In the genomic region with DNA sequence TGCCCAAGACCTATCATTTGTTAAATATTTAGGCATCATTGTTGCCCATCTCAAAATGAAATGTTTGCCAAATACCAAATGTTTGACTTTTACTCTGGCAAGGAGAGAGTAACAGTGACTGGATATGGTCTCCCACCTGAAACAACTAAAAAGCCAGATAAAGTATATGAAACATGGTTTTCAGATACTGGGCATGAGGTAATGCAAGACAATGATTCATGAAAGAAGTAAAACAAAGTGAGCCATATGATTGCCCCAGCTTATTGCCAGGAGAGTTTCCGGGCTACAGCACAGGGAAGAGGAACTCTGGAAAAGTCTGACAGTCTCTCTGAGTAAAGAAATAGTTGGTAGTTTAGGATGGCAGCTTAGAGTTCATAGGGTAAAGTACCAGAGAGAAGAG, we compare ENCODE assay signal across 20 cellular contexts.
DNase-seq lines count a peak whose midpoint lies in the region; ATAC-seq and TF ChIP-seq lines count a peak whose summit lies in the region.
"Had no signal": no experiment of that assay in that cellular context is flagged by ENCODE, and none has a peak within 500 bp of the region (broad histone marks: within the 10 kb centered on the region; RNA-seq: fewer than 3 reads in every experiment).

No MANE protein-coding gene starts in this region.

- H2AFZ ChIP-seq in PC-9, result no peak overlapping the region; the same call in 1 of the 2 replicates

- H3F3A ChIP-seq in PC-9 (ENCODE audit: insufficient read depth, low read depth), result no peaks in the 10 kb centered on the region

- no peaks in the 10 kb centered on the region for H3K9me2 ChIP-seq in PC-9 (ENCODE audit: insufficient read depth)

- TF ChIP-seq CTCF in cardiac fibroblast (IDR thresholded peaks at IDR 0.05; ENCODE audit: low read depth, low read length) (no peak), PC-9 (conservative IDR thresholded peaks at IDR 0.05) (no peak)

- DNase-seq in right cardiac atrium (no peak), Right ventricle myocardium inferior (ENCODE audit: missing footprints) (no peak), cardiac fibroblast (ENCODE audit: low read depth in 2 of 2) (peak; percentile 45 to 85), left colon (no peak), erythroblast (lab: John Stamatoyannopoulos, UW) (no peak), PC-9 (no peak), sciatic nerve (ENCODE audit: low spot score) (no peak)
- DNase-seq: activated CD4-positive, alpha-beta T cell treated with anti-CD3 and anti-CD28 coated beads, Interleukin-2, amount 50 U/mL, for 48 hours; activated naive CD4-positive, alpha-beta T cell treated with Interleukin-2 at 50 U/mL for 16 hours; activated T-cell treated with anti-CD3 and anti-CD28 coated beads for 4 hours; cortex of kidney; NCI-H1417; stimulated activated CD4-positive, alpha-beta T cell treated with anti-CD3 and anti-CD28 coated beads, Interleukin-15, amount 100 ng/mL, for 24 hours; stimulated activated naive CD4-positive, alpha-beta T cell treated with Interleukin-2 at 50 U/mL for 16 hours; trophoblast cell had no signal

- 76% methylated on average over 1 of the region's 1 CpG for WGBS in right cardiac atrium

- no peaks in the 10 kb centered on the region for H4K20me1 ChIP-seq in PC-9 (ENCODE audit: insufficient read depth)

- peak; percentile 71 to 84 for ATAC-seq in right cardiac atrium
- ATAC-seq in Right ventricle myocardium inferior, result no peak
- ATAC-seq in left colon, result peak; percentile 52
- no peak for ATAC-seq in GM21737 (IDR thresholded peaks at IDR 0.05; ENCODE audit: unreplicated experiment)
- no peak for ATAC-seq in sciatic nerve
- ATAC-seq: A549 had no signal

- no peaks in the 10 kb centered on the region for H3K79me2 ChIP-seq in PC-9 (ENCODE audit: low read depth)

- no peak overlapping the region for H3K4me2 ChIP-seq in PC-9
- H3K4me2 ChIP-seq: A549 had no signal

- no peaks in the 10 kb centered on the region for H3K27me3 ChIP-seq in right cardiac atrium (ENCODE audit: control insufficient read depth, insufficient read depth)
- no peaks in the 10 kb centered on the region for H3K27me3 ChIP-seq in PC-9 (ENCODE audit: insufficient read depth, low read depth)
- H3K27me3 ChIP-seq: ascending aorta had no signal

- H3K4me3 ChIP-seq in right cardiac atrium (ENCODE audit: low read length), result no peak overlapping the region
- H3K4me3 ChIP-seq in cardiac fibroblast (replicated peaks in 1 of 2; ENCODE audit: low read depth in 2 of 2, low read length in 2 of 2), result no peak overlapping the region
- no peak overlapping the region for H3K4me3 ChIP-seq in PC-9
- H3K4me3 ChIP-seq: A549, ascending aorta had no signal

- H3K36me3 ChIP-seq in PC-9 (ENCODE audit: low read depth), result no peaks in the 10 kb centered on the region
- H3K36me3 ChIP-seq: ascending aorta had no signal

- H3K27ac ChIP-seq in right cardiac atrium (ENCODE audit: low read length), result no peak overlapping the region
- no peak overlapping the region for H3K27ac ChIP-seq in PC-9
- H3K27ac ChIP-seq: A549, ascending aorta, C4-2B, VCaP had no signal

- POLR2A ChIA-PET in PC-9 (lab: Charles Lee; ENCODE audit: unreplicated experiment), result no interaction called here

- no peak for TF ChIP-seq POLR2A in erythroblast (IDR thresholded peaks at IDR 0.05; ENCODE audit: low read length)

- no TSS peak for BruUV-seq in PC-9 (replicated peaks; lab: Mats Ljungman, UMichigan)

- CTCF ChIA-PET in PC-9 (lab: Charles Lee), result no interaction called here

- no peaks in the 10 kb centered on the region for H3K9me3 ChIP-seq in right cardiac atrium (ENCODE audit: control insufficient read depth, low read length)
- H3K9me3 ChIP-seq in PC-9 (ENCODE audit: insufficient read depth, low read depth), result no peaks in the 10 kb centered on the region
- H3K9me3 ChIP-seq: A549 had no signal

- no peaks in the 10 kb centered on the region for H3K4me1 ChIP-seq in right cardiac atrium (ENCODE audit: control insufficient read depth, insufficient read depth, low read length)
- no peaks in the 10 kb centered on the region for H3K4me1 ChIP-seq in PC-9 (replicated peaks; ENCODE audit: insufficient read depth)
- H3K4me1 ChIP-seq: A549, ascending aorta had no signal

- intact Hi-C loops in right cardiac atrium (cut with DNase I) (no loop called here), Right ventricle myocardium inferior (cut with DNase I) (no loop called here), left colon (cut with DNase I, micrococcal nuclease) (no loop called here), PC-9 (cut with micrococcal nuclease; ENCODE audit: unreplicated experiment) (no loop called here), sciatic nerve (cut with DNase I) (no loop called here)

Comparison
In these comparisons a context has a peak if more than half of its experiments do, and no peak if none do; other contexts are left out.
1. ATAC-seq: peak in right cardiac atrium (2 of 2) and left colon (single experiment); none in Right ventricle myocardium inferior (single experiment), GM21737 (single experiment) and sciatic nerve (single experiment).
2. DNase-seq: peak in cardiac fibroblast (2 of 2); none in right cardiac atrium (0 of 3), Right ventricle myocardium inferior (single experiment), left colon (0 of 2), erythroblast (0 of 2), PC-9 (0 of 2) and sciatic nerve (single experiment).